1 cellular context compared by ENCODE assay signal in genomic region chr6:27688014-27688586, GRCh38.
TF ChIP-seq lines count a peak whose summit lies in the region.

No MANE protein-coding gene starts in this region.

TF ChIP-seq in HepG2, 621 proteins besides CTCF, POLR2A, EP300 and RAD21 (continued from another document and continues in another):
- TF ChIP-seq AHDC1 (CRISPR knock-in tag; IDR thresholded peaks at IDR 0.05; ENCODE audit: borderline replicate concordance) (peak; percentile 51; the same call in 1 of the 2 replicates), HBP1 (CRISPR knock-in tag; IDR thresholded peaks at IDR 0.05; ENCODE audit: low read depth) (peak; percentile 65; the same call in 1 of the 2 replicates), RELA (CRISPR knock-in tag; IDR thresholded peaks at IDR 0.05) (0 out of 2 replicates have a peak, but pooled peaks have one; percentile 48), CEBPG (CRISPR knock-in tag; IDR thresholded peaks at IDR 0.05) (peak; percentile 62), ZBED4 (CRISPR knock-in tag; IDR thresholded peaks at IDR 0.05; ENCODE audit: borderline replicate concordance) (peak; percentile 78; the same call in 1 of the 2 replicates), AKAP8 (CRISPR knock-in tag; IDR thresholded peaks at IDR 0.05) (no peak), TEF (CRISPR knock-in tag; IDR thresholded peaks at IDR 0.05) (no peak), ZNF670 (CRISPR knock-in tag; IDR thresholded peaks at IDR 0.05; ENCODE audit: borderline replicate concordance) (peak; percentile 69; the same call in 1 of the 2 replicates), HNRNPH1 (optimal IDR thresholded peaks at IDR 0.05; ENCODE audit: low read depth, low read length) (no peak), IKZF5 (CRISPR knock-in tag; IDR thresholded peaks at IDR 0.05) (peak; percentile 87), ETS1 (CRISPR knock-in tag; IDR thresholded peaks at IDR 0.05) (no peak), ZNF318 (CRISPR knock-in tag; IDR thresholded peaks at IDR 0.05) (peak; percentile 58; the same call in 1 of the 2 replicates), ZNF34 (CRISPR knock-in tag; IDR thresholded peaks at IDR 0.05; ENCODE audit: borderline replicate concordance) (no peak), TOPORS (CRISPR knock-in tag; IDR thresholded peaks at IDR 0.05) (no peak; the same call in 1 of the 2 replicates), RFX1 (IDR thresholded peaks at IDR 0.05) (no peak), JDP2 (CRISPR knock-in tag; IDR thresholded peaks at IDR 0.05; ENCODE audit: borderline replicate concordance) (no peak), MATR3 (CRISPR knock-in tag; IDR thresholded peaks at IDR 0.05) (no peak), HIVEP1 (CRISPR knock-in tag; IDR thresholded peaks at IDR 0.05) (no peak), PBX2 (CRISPR knock-in tag; IDR thresholded peaks at IDR 0.05) (no peak; the same call in 1 of the 2 replicates), SRF (IDR thresholded peaks at IDR 0.05; ENCODE audit: low read depth, low read length) (no peak), TCF12 (IDR thresholded peaks at IDR 0.05) (no peak), TCF12 (CRISPR knock-in tag; IDR thresholded peaks at IDR 0.05) (no peak), ZBTB49 (CRISPR knock-in tag; IDR thresholded peaks at IDR 0.05; ENCODE audit: borderline replicate concordance) (no peak), AGO2 (optimal IDR thresholded peaks at IDR 0.05; ENCODE audit: low read depth, low read length) (no peak)
